Comparison of ENCODE assay signal across 8 cellular contexts in the genomic region with DNA sequence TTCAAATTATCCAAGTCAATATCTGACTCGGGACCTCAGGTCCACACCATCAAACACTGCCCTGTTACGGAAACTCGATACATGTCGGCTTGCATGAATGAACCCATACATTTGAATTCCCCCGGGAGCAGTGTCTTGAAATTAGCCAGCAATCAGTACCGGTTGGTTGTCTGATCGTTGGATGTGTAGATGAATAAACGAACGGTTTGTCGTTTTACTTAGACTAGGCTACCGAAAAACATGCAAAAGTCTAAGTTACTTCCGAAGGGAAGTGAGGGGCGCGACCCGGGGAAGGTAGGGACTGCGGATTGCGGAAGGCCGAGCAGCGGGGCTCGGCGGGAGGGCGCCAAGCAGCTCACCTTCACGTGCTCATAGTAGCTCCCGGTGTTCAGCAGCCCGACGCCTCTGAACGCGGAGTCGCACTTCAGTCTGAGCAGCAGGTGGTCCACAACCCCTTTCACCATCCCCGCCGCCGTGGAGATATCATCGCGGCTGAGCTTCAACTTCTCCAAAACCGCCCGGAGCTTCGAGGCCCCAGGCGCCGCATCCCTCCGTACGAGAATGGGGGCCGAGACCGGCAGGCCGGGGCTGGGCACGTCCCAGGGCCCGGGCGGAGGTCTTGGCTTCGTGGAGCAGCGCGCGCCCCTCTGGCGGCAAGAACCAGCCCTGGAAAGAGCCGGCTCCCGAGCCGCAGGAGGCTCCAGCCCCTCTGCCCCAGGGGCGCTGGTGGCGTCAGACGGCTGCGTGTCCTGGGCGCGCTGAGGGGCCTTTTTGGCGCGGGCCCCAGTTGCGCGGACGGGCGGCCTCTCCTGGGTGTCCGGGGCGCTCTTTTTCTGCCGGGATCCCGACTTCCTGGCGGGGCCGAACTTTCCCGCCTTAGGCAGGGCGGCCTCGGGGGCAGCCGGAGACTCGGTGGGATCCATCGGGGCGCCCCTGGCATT. TPM values are rescaled to one million over a fixed set of nuclear protein-coding genes. Genes with fewer than 3 reads are reported as not detected.
DNase-seq lines count a peak whose midpoint lies in the region; TF ChIP-seq lines count a peak whose summit lies in the region.

No MANE protein-coding gene starts in this region.

- no peaks in the 10 kb centered on the region for H3K9me3 Mint-ChIP-seq in chondrocyte (ENCODE audit: low read depth)

- no peak overlapping the region for H3K27ac Mint-ChIP-seq in chondrocyte (ENCODE audit: unreplicated experiment)

- peak overlapping the region; percentile 69 for H3K4me3 Mint-ChIP-seq in chondrocyte (ENCODE audit: unreplicated experiment)

- H3K27me3 Mint-ChIP-seq in chondrocyte (ENCODE audit: low read depth) = no peaks in the 10 kb centered on the region

- peak overlapping the region; percentile 76 for H3K4me3 ChIP-seq in GM12875 (ENCODE audit: low read depth, low read length)

- peak; percentile 30 for DNase-seq in HCEC 1CT
- peak; percentile 48 for DNase-seq in MV-4-11 (lab: John Stamatoyannopoulos, UW)
- peak in 3 of 4 experiments; percentile 13 to 22 (median 17) for DNase-seq in activated CD4-positive, CD25-positive, alpha-beta regulatory T cell (lab: John Stamatoyannopoulos, UW)
- peak; percentile 87 for DNase-seq in chondrocyte (ENCODE audit: low spot score)
- DNase-seq in kidney tubule cell (ENCODE audit: low spot score) = peak; percentile 57
- peak; percentile 47 for DNase-seq in stimulated activated CD4-positive, alpha-beta T cell treated with anti-CD3 and anti-CD28 coated beads, Interleukin-4, amount 100 ng/mL, for 24 hours
- DNase-seq in COR-L47 (lab: John Stamatoyannopoulos, UW) = no peak

- H3K4me1 Mint-ChIP-seq in chondrocyte (ENCODE audit: low read depth) = peaks cover 4% of the 10 kb centered on the region

- TF ChIP-seq CTCF in GM12875 (IDR thresholded peaks at IDR 0.05; ENCODE audit: borderline replicate concordance, insufficient read depth, low read depth, low read length) (no peak), chondrocyte (IDR thresholded peaks at IDR 0.05) (peak; percentile 14)

- H3K36me3 Mint-ChIP-seq in chondrocyte (ENCODE audit: low read depth) = no peaks in the 10 kb centered on the region

RNA-seq across cellular contexts. Expression of gene CGAS, which starts 0.7 kb away (rescaled TPM):
- total RNA-seq in chondrocyte = 1.0 to 1.7 TPM (median 1.6 TPM) in 3 replicates

RNA-seq across cellular contexts. Expression of gene MTO1, which starts 10.1 kb away (rescaled TPM):
- 18.4 to 26.0 TPM (median 25.6 TPM) in 3 replicates for total RNA-seq in chondrocyte

RNA-seq across cellular contexts. Expression of gene DDX43, which starts 56.8 kb away (rescaled TPM):
- not detected in 3 replicates for total RNA-seq in chondrocyte
